17 cellular contexts compared by ENCODE assay signal in genomic region chr6:92541457-92542060, GRCh38.
DNase-seq lines count a peak whose midpoint lies in the region; TF ChIP-seq lines count a peak whose summit lies in the region.
"Had no signal": no experiment of that assay in that cellular context is flagged by ENCODE, and none has a peak within 500 bp of the region (broad histone marks: within the 10 kb centered on the region; RNA-seq: fewer than 3 reads in every experiment).

No MANE protein-coding gene starts in this region.

- BruUV-seq in OCI-LY7 (replicated peaks; lab: Mats Ljungman, UMichigan) = no TSS peak

- CTCF ChIA-PET in OCI-LY7 (lab: Charles Lee; ENCODE audit: unreplicated experiment) = no interaction called here

- H3K4me3 ChIP-seq in OCI-LY1 (ENCODE audit: low read depth, low read length, poor library complexity, severe bottlenecking) (no peak overlapping the region), astrocyte of the spinal cord (ENCODE audit: low read depth, low read length) (no peak overlapping the region), OCI-LY7 (ENCODE audit: low read depth, low read length, poor library complexity, severe bottlenecking) (no peak overlapping the region)

- no peak overlapping the region for H3K27ac ChIP-seq in OCI-LY1 (ENCODE audit: low read depth, low read length, poor library complexity, severe bottlenecking)
- no peak overlapping the region for H3K27ac ChIP-seq in OCI-LY7 (ENCODE audit: low read depth, low read length, poor library complexity, severe bottlenecking)
- H3K27ac ChIP-seq: HL-60 had no signal

- no peaks in the 10 kb centered on the region; the same call in 1 of the 2 replicates for H3K9me2 ChIP-seq in OCI-LY1 (ENCODE audit: low read depth, low read length)
- H3K9me2 ChIP-seq in OCI-LY7 (ENCODE audit: insufficient read depth, low read length) = no peaks in the 10 kb centered on the region

- POLR2A ChIA-PET in OCI-LY7 (lab: Charles Lee) = interaction anchor here (0.7 to 1.1 kb wide), 3 partner anchors 10 to 35 kb away, joined by 3 to 4 read pairs (median 3); no protein-coding TSS in a partner anchor

- no peak for TF ChIP-seq CTCF in OCI-LY1 (IDR thresholded peaks at IDR 0.05; ENCODE audit: low read length)
- TF ChIP-seq CTCF in astrocyte of the spinal cord (IDR thresholded peaks at IDR 0.05; ENCODE audit: low read depth, low read length) = no peak
- TF ChIP-seq CTCF in OCI-LY7 (conservative IDR thresholded peaks at IDR 0.05; ENCODE audit: low read length) = no peak

- no peaks in the 10 kb centered on the region for H3K36me3 ChIP-seq in OCI-LY1 (ENCODE audit: insufficient read depth, low read length)
- no peaks in the 10 kb centered on the region for H3K36me3 ChIP-seq in OCI-LY7 (ENCODE audit: insufficient read depth, low read length)

- H4K20me1 ChIP-seq in OCI-LY1 (ENCODE audit: insufficient read depth, low read length) (no peaks in the 10 kb centered on the region), OCI-LY7 (ENCODE audit: insufficient read depth, low read length) (no peaks in the 10 kb centered on the region)

- no peaks in the 10 kb centered on the region for H3K9me3 ChIP-seq in OCI-LY1 (ENCODE audit: low read length)
- H3K9me3 ChIP-seq in OCI-LY7 (ENCODE audit: low read length) = no peaks in the 10 kb centered on the region

- in situ Hi-C loops in astrocyte of the spinal cord (cut with HindIII; ENCODE audit: low sequenced_read_pairs) = no loop called here

- H3K27me3 ChIP-seq in OCI-LY1 (ENCODE audit: insufficient read depth, low read length) = no peaks in the 10 kb centered on the region

- 0 out of 2 replicates have a peak overlapping the region, but pooled peaks have one; percentile 27 for H3K4me2 ChIP-seq in OCI-LY1 (ENCODE audit: low read length)
- H3K4me2 ChIP-seq in OCI-LY7 (ENCODE audit: low read length) = no peak overlapping the region

- H3K4me1 ChIP-seq in OCI-LY1 (ENCODE audit: insufficient read depth, low read length, severe bottlenecking) = peaks cover 2% of the 10 kb centered on the region
- no peaks in the 10 kb centered on the region for H3K4me1 ChIP-seq in OCI-LY7 (ENCODE audit: insufficient read depth, low read length, poor library complexity, severe bottlenecking)

- intact Hi-C loops in OCI-LY7 (cut with micrococcal nuclease; ENCODE audit: unreplicated experiment) = no loop called here

- peak; percentile 13 for DNase-seq in astrocyte of the spinal cord (ENCODE audit: low read depth, low spot score)
- peak; percentile 3 for DNase-seq in iris pigment epithelial cell (ENCODE audit: low read depth)
- DNase-seq in renal cortical epithelial cell (ENCODE audit: low read depth) = peak; percentile 70
- DNase-seq in T-helper 9 cell = no peak
- DNase-seq in SIG-M5 (lab: John Stamatoyannopoulos, UW) = no peak
- no peak for DNase-seq in OCI-LY7 (ENCODE audit: low spot score)
- DNase-seq: DND-41, H9, Karpas-422, MM.1S, NCI-H1092 treated with DMSO at 0.1 percent for 48 hours, NCI-H146, NCI-H2029 treated with DMSO at 0.1 percent for 48 hours, NCI-H510A, NCI-H774 had no signal

- H3K9ac ChIP-seq in OCI-LY1 (ENCODE audit: low read length) = no peak overlapping the region

- H2AFZ ChIP-seq in OCI-LY1 (ENCODE audit: low read length) = no peak overlapping the region
- H2AFZ ChIP-seq in OCI-LY7 (ENCODE audit: low read length) = no peak overlapping the region

- H3F3A ChIP-seq in OCI-LY1 (ENCODE audit: insufficient read depth, low read length) = no peaks in the 10 kb centered on the region

- H3K79me2 ChIP-seq in OCI-LY1 (ENCODE audit: insufficient read depth, low read length) (no peaks in the 10 kb centered on the region), OCI-LY7 (ENCODE audit: insufficient read depth, low read depth, low read length) (no peaks in the 10 kb centered on the region)

Comparison
In these comparisons a context has a peak if more than half of its experiments do, and no peak if none do; other contexts are left out.
1. DNase-seq: peak in astrocyte of the spinal cord (single experiment), iris pigment epithelial cell (single experiment) and renal cortical epithelial cell (single experiment); none in T-helper 9 cell (single experiment), SIG-M5 (single experiment) and OCI-LY7 (single experiment).